In genomic region chr11:96126917-96127595, GRCh38 we compare ENCODE assay signal across 23 cellular contexts.
DNase-seq lines count a peak whose midpoint lies in the region; TF ChIP-seq lines count a peak whose summit lies in the region.
"Had no signal": no experiment of that assay in that cellular context is flagged by ENCODE, and none has a peak within 500 bp of the region (broad histone marks: within the 10 kb centered on the region; RNA-seq: fewer than 3 reads in every experiment).

No MANE protein-coding gene starts in this region.

- H3K36me3 Mint-ChIP-seq in activated naive CD4-positive, alpha-beta T cell treated with anti-CD3 and anti-CD28 coated beads, Interleukin-2, amount 50 U/mL, for 24 hours = peaks cover 27% of the 10 kb centered on the region
- peaks cover 6% of the 10 kb centered on the region for H3K36me3 Mint-ChIP-seq in activated T-helper 1 cell treated with anti-CD3 and anti-CD28 coated beads, Interleukin-12 subunit alpha, Interleukin-12 subunit beta, Interleukin-2, Interleukin-4 antibody, amounts not matched to agents 30 ng/mL and 10 ng/mL and 1 ng/mL, durations not matched to agents 14 hours and 24 hours and 36 hours (ENCODE audit: low read depth)

- intact Hi-C loops in activated T-helper 1 cell treated with anti-CD3 and anti-CD28 coated beads, Interleukin-12 subunit alpha, Interleukin-12 subunit beta, Interleukin-2, Interleukin-4 antibody, amounts not matched to agents 30 ng/mL and 10 ng/mL and 1 ng/mL, durations not matched to agents 14 hours and 24 hours and 36 hours (cut with micrococcal nuclease) = no loop called here

- H3K9me3 ChIP-seq in mesenchymal stem cell (ENCODE audit: control insufficient read depth, low read length) = no peaks in the 10 kb centered on the region
- H3K9me3 ChIP-seq: ascending aorta, spleen, suprapubic skin had no signal

- no peak overlapping the region for H3K4ac ChIP-seq in mesenchymal stem cell (ENCODE audit: low read depth in 1 of 2, low read length in 2 of 2)

- TF ChIP-seq CTCF in GM13977 (IDR thresholded peaks at IDR 0.05; ENCODE audit: extremely low read depth, insufficient read depth, missing control alignments) = no peak

- peaks cover 38% of the 10 kb centered on the region for H3K79me1 ChIP-seq in mesenchymal stem cell (replicated peaks; ENCODE audit: low read length, poor library complexity, severe bottlenecking)

- 100% methylated on average over 3 of the region's 4 CpGs for WGBS in mesenchymal stem cell

- H3K27ac Mint-ChIP-seq in activated naive CD4-positive, alpha-beta T cell treated with anti-CD3 and anti-CD28 coated beads, Interleukin-2, amount 50 U/mL, for 24 hours = peak overlapping the region; percentile 30
- peak overlapping the region; percentile 53 for H3K27ac Mint-ChIP-seq in activated T-helper 1 cell treated with anti-CD3 and anti-CD28 coated beads, Interleukin-12 subunit alpha, Interleukin-12 subunit beta, Interleukin-2, Interleukin-4 antibody, amounts not matched to agents 30 ng/mL and 10 ng/mL and 1 ng/mL, durations not matched to agents 14 hours and 24 hours and 36 hours
- H3K27ac Mint-ChIP-seq: activated B cell treated with CpG ODN at 0.5 μM for 24 hours, HFFc6 had no signal

- H4K8ac ChIP-seq in mesenchymal stem cell (ENCODE audit: low read length) = no peak overlapping the region

- peaks cover 8% of the 10 kb centered on the region for H3K4me1 ChIP-seq in mesenchymal stem cell (ENCODE audit: control insufficient read depth, insufficient read depth, low read depth, low read length)
- H3K4me1 ChIP-seq: ascending aorta had no signal

- no peak overlapping the region for H2BK120ac ChIP-seq in mesenchymal stem cell (ENCODE audit: low read depth, low read length)

- H3K36me3 ChIP-seq in mesenchymal stem cell (ENCODE audit: control insufficient read depth in 1 of 2, insufficient read depth in 2 of 2, low read depth in 1 of 2, low read length in 2 of 2) = peaks cover 0 to 8% of the 10 kb centered on the region in 2 experiments
- H3K36me3 ChIP-seq: ascending aorta, spleen, suprapubic skin had no signal

- H2BK5ac ChIP-seq in mesenchymal stem cell (ENCODE audit: low read depth, low read length, poor library complexity, severe bottlenecking) = no peak overlapping the region

- H2BK12ac ChIP-seq in mesenchymal stem cell (ENCODE audit: low read length in 2 of 2) = peak overlapping the region in 1 of 2 experiments; percentile 15

- H3K23ac ChIP-seq in mesenchymal stem cell (ENCODE audit: low read length in 2 of 2) = no peak overlapping the region

- H3K4me1 Mint-ChIP-seq in activated naive CD4-positive, alpha-beta T cell treated with anti-CD3 and anti-CD28 coated beads, Interleukin-2, amount 50 U/mL, for 24 hours = peaks cover 85% of the 10 kb centered on the region
- peaks cover 32% of the 10 kb centered on the region for H3K4me1 Mint-ChIP-seq in activated T-helper 1 cell treated with anti-CD3 and anti-CD28 coated beads, Interleukin-12 subunit alpha, Interleukin-12 subunit beta, Interleukin-2, Interleukin-4 antibody, amounts not matched to agents 30 ng/mL and 10 ng/mL and 1 ng/mL, durations not matched to agents 14 hours and 24 hours and 36 hours (ENCODE audit: low read depth)

- no peak overlapping the region for H3K4me2 ChIP-seq in mesenchymal stem cell (ENCODE audit: low read length, poor library complexity, severe bottlenecking)
- H3K4me2 ChIP-seq: KMS-11 had no signal

- no peak overlapping the region for H3K27ac ChIP-seq in mesenchymal stem cell (ENCODE audit: low read length, poor library complexity, severe bottlenecking)
- H3K27ac ChIP-seq: ascending aorta, KMS-11, spleen, suprapubic skin had no signal

- H3K27me3 Mint-ChIP-seq in activated naive CD4-positive, alpha-beta T cell treated with anti-CD3 and anti-CD28 coated beads, Interleukin-2, amount 50 U/mL, for 24 hours = no peaks in the 10 kb centered on the region
- H3K27me3 Mint-ChIP-seq in activated T-helper 1 cell treated with anti-CD3 and anti-CD28 coated beads, Interleukin-12 subunit alpha, Interleukin-12 subunit beta, Interleukin-2, Interleukin-4 antibody, amounts not matched to agents 30 ng/mL and 10 ng/mL and 1 ng/mL, durations not matched to agents 14 hours and 24 hours and 36 hours (ENCODE audit: insufficient read depth) = no peaks in the 10 kb centered on the region
- H3K27me3 Mint-ChIP-seq: activated B cell treated with CpG ODN at 0.5 μM for 24 hours had no signal

- no peaks in the 10 kb centered on the region for H3K9me3 Mint-ChIP-seq in activated naive CD4-positive, alpha-beta T cell treated with anti-CD3 and anti-CD28 coated beads, Interleukin-2, amount 50 U/mL, for 24 hours
- no peaks in the 10 kb centered on the region for H3K9me3 Mint-ChIP-seq in activated T-helper 1 cell treated with anti-CD3 and anti-CD28 coated beads, Interleukin-12 subunit alpha, Interleukin-12 subunit beta, Interleukin-2, Interleukin-4 antibody, amounts not matched to agents 30 ng/mL and 10 ng/mL and 1 ng/mL, durations not matched to agents 14 hours and 24 hours and 36 hours
- H3K9me3 Mint-ChIP-seq: activated B cell treated with CpG ODN at 0.5 μM for 24 hours, HFFc6 had no signal

- H2AK5ac ChIP-seq in mesenchymal stem cell (ENCODE audit: low read length, severe bottlenecking) = peak overlapping the region; percentile 49

- no peak overlapping the region for H3K14ac ChIP-seq in mesenchymal stem cell (ENCODE audit: low read length in 2 of 2)

- H2AFZ ChIP-seq in mesenchymal stem cell (ENCODE audit: low read depth, low read length) = no peak overlapping the region

- no peak overlapping the region for H4K91ac ChIP-seq in mesenchymal stem cell (ENCODE audit: low read length)

- no peak overlapping the region for H3K9ac ChIP-seq in mesenchymal stem cell (ENCODE audit: low read length)
- H3K9ac ChIP-seq: KMS-11 had no signal

- no peak for DNase-seq in activated naive CD4-positive, alpha-beta T cell treated with Interleukin-2 at 50 U/mL for 16 hours
- DNase-seq in activated T-helper 1 cell treated with anti-CD3 and anti-CD28 coated beads, Interleukin-12 subunit alpha, Interleukin-12 subunit beta, Interleukin-2, Interleukin-4 antibody, amounts not matched to agents 30 ng/mL and 10 ng/mL and 1 ng/mL, durations not matched to agents 14 hours and 24 hours and 36 hours (ENCODE audit: low spot score) = no peak
- no peak for DNase-seq in mesenchymal stem cell
- no peak for DNase-seq in HUDEP-2 (lab: John Stamatoyannopoulos, UW; ENCODE audit: unreplicated experiment in 76 of 76)
- DNase-seq in Kasumi-1 (lab: John Stamatoyannopoulos, UW) = no peak
- DNase-seq in GM13977 (ENCODE audit: low spot score) = no peak
- DNase-seq: activated B cell treated with CpG ODN at 0.5 μM for 24 hours; activated effector memory CD4-positive, alpha-beta T cell treated with anti-CD3 and anti-CD28 coated beads, Interleukin-2, amount 50 U/mL, for 16 hours; DND-41; effector CD8-positive, alpha-beta T cell; glutamatergic neuron; HFFc6; left cardiac atrium; NCI-H1092; NCI-H2107; PC-3; SIG-M5; spleen; stimulated activated CD4-positive, alpha-beta T cell treated with anti-CD3 and anti-CD28 coated beads, Interleukin-4, amount 100 ng/mL, for 4 hours had no signal

- H2BK15ac ChIP-seq in mesenchymal stem cell (ENCODE audit: low read depth, poor library complexity, severe bottlenecking) = no peak overlapping the region

- no peak overlapping the region for H3K18ac ChIP-seq in mesenchymal stem cell (ENCODE audit: low read depth in 1 of 2, low read length in 2 of 2)

- no peak overlapping the region for H3K4me3 Mint-ChIP-seq in activated naive CD4-positive, alpha-beta T cell treated with anti-CD3 and anti-CD28 coated beads, Interleukin-2, amount 50 U/mL, for 24 hours
- no peak overlapping the region for H3K4me3 Mint-ChIP-seq in activated T-helper 1 cell treated with anti-CD3 and anti-CD28 coated beads, Interleukin-12 subunit alpha, Interleukin-12 subunit beta, Interleukin-2, Interleukin-4 antibody, amounts not matched to agents 30 ng/mL and 10 ng/mL and 1 ng/mL, durations not matched to agents 14 hours and 24 hours and 36 hours
- H3K4me3 Mint-ChIP-seq: activated B cell treated with CpG ODN at 0.5 μM for 24 hours, HFFc6 had no signal

- in situ Hi-C loops in GM13977 (cut with MboI; ENCODE audit: low pct_unique_long_range_greater_than_20kb, low sequenced_read_pairs, unreplicated experiment) = no loop called here

- H3K27me3 ChIP-seq in mesenchymal stem cell (ENCODE audit: control insufficient read depth in 1 of 2, insufficient read depth in 1 of 2, low read length in 2 of 2) = no peaks in the 10 kb centered on the region
- H3K27me3 ChIP-seq: ascending aorta, spleen, suprapubic skin had no signal

- no peak overlapping the region for H3K4me3 ChIP-seq in mesenchymal stem cell (ENCODE audit: insufficient read depth in 1 of 2, low read depth in 1 of 2, low read length in 2 of 2)
- H3K4me3 ChIP-seq: ascending aorta, spleen, suprapubic skin had no signal
